In genomic region chrX:150813922-150814321, GRCh38 we compare ENCODE assay signal across 22 cellular contexts.
DNase-seq lines count a peak whose midpoint lies in the region; ATAC-seq, FAIRE-seq and TF ChIP-seq lines count a peak whose summit lies in the region.
"Had no signal": no experiment of that assay in that cellular context is flagged by ENCODE, and none has a peak within 500 bp of the region (broad histone marks: within the 10 kb centered on the region; RNA-seq: fewer than 3 reads in every experiment).

No MANE protein-coding gene starts in this region.

- peaks cover 20% of the 10 kb centered on the region for H3K4me1 Mint-ChIP-seq in activated naive CD8-positive, alpha-beta T cell treated with anti-CD3 and anti-CD28 coated beads for 36 hours
- no peaks in the 10 kb centered on the region for H3K4me1 Mint-ChIP-seq in glutamatergic neuron (ENCODE audit: low read depth, unreplicated experiment)

- H3K27me3 Mint-ChIP-seq in activated naive CD8-positive, alpha-beta T cell treated with anti-CD3 and anti-CD28 coated beads for 36 hours = no peaks in the 10 kb centered on the region
- no peaks in the 10 kb centered on the region for H3K27me3 Mint-ChIP-seq in glutamatergic neuron (ENCODE audit: unreplicated experiment)
- H3K27me3 Mint-ChIP-seq: activated B cell treated with CpG ODN at 0.5 μM for 24 hours; CD8-positive, alpha-beta memory T cell; dendritic cell treated with granulocyte-macrophage colony-stimulating factor and Interleukin-4, amounts not matched to agents 40 ng/mL and 50 ng/mL, for 4 days had no signal

- no peak overlapping the region for H3K9ac ChIP-seq in keratinocyte (ENCODE audit: control insufficient read depth, extremely low read depth, insufficient read depth, low read length)

- FAIRE-seq in keratinocyte (lab: Jason Lieb, UNC) = peak; percentile 61
- FAIRE-seq: frontal cortex had no signal

- peaks cover 6% of the 10 kb centered on the region for H3K9me3 Mint-ChIP-seq in activated naive CD8-positive, alpha-beta T cell treated with anti-CD3 and anti-CD28 coated beads for 36 hours
- H3K9me3 Mint-ChIP-seq in glutamatergic neuron (ENCODE audit: unreplicated experiment) = no peaks in the 10 kb centered on the region
- H3K9me3 Mint-ChIP-seq: activated B cell treated with CpG ODN at 0.5 μM for 24 hours; T-helper 2 cell treated with Interferon-gamma antibody and Interleukin-4, amounts not matched to agents 5 μg/mL and 100 μg/mL, for 36 hours had no signal

- no peak for TF ChIP-seq CTCF in AG09309 (IDR thresholded peaks at IDR 0.05; ENCODE audit: control insufficient read depth, insufficient read depth, low read depth, low read length, missing control alignments)
- no peak for TF ChIP-seq CTCF in keratinocyte (optimal IDR thresholded peaks at IDR 0.05 in 1 of 3, IDR thresholded peaks at IDR 0.05 in 1 of 3, conservative IDR thresholded peaks at IDR 0.05 in 1 of 3; ENCODE audit: extremely low read depth in 1 of 3, insufficient read depth in 2 of 3, low read length in 3 of 3)
- no peak for TF ChIP-seq CTCF in glutamatergic neuron (IDR thresholded peaks at IDR 0.05; ENCODE audit: partially characterized antibody, unreplicated experiment)

- H3K4me1 ChIP-seq in keratinocyte (ENCODE audit: control insufficient read depth, extremely low read depth, insufficient read depth, low read length) = no peaks in the 10 kb centered on the region

- H3K79me2 ChIP-seq in keratinocyte (ENCODE audit: control insufficient read depth, insufficient read depth, low read length) = no peaks in the 10 kb centered on the region

- DNase-seq in AG09309 (ENCODE audit: low read depth) (peak; percentile 17), GM03348 (ENCODE audit: low spot score) (peak; percentile 2), keratinocyte (ENCODE audit: low read depth, low spot score) (no peak), NCI-H146 (lab: John Stamatoyannopoulos, UW) (no peak), glutamatergic neuron (no peak), COR-L47 (lab: John Stamatoyannopoulos, UW) (no peak)
- DNase-seq in activated naive CD8-positive, alpha-beta T cell treated with anti-CD3 and anti-CD28 coated beads for 36 hours = no peak
- DNase-seq: activated B cell treated with CpG ODN at 0.5 μM for 24 hours; CD8-positive, alpha-beta memory T cell; DMS79; hypothalamus; kidney; NCI-H1417 treated with DMSO at 0.1 percent for 48 hours; NCI-H526; spleen had no signal

- no peaks in the 10 kb centered on the region for H3K27me3 ChIP-seq in keratinocyte (ENCODE audit: control insufficient read depth, extremely low read depth, insufficient read depth, low read length)
- H3K27me3 ChIP-seq: spleen had no signal

- no peak overlapping the region for H2AFZ ChIP-seq in keratinocyte (ENCODE audit: control insufficient read depth, low read length)

- H3K27ac ChIP-seq in keratinocyte (ENCODE audit: control insufficient read depth, insufficient read depth, low read length) = no peak overlapping the region
- H3K27ac ChIP-seq: thoracic aorta had no signal

- dilution Hi-C loops in keratinocyte (cut with MboI; ENCODE audit: extremely low pct_ligation_motif_present, low sequenced_read_pairs) = no loop called here

- no peaks in the 10 kb centered on the region for H3K36me3 ChIP-seq in keratinocyte (ENCODE audit: control insufficient read depth in 2 of 2, extremely low read depth in 1 of 2, insufficient read depth in 2 of 2, low read length in 2 of 2)
- H3K36me3 ChIP-seq: thoracic aorta had no signal

- H3K4me3 ChIP-seq in AG09309 (ENCODE audit: control insufficient read depth, low read depth, low read length) (no peak overlapping the region), keratinocyte (ENCODE audit: control insufficient read depth in 2 of 3, extremely low read depth in 1 of 3, insufficient read depth in 2 of 3, low read depth in 1 of 3, low read length in 3 of 3) (no peak overlapping the region)
- H3K4me3 ChIP-seq: lung, spleen, thoracic aorta had no signal

- no peaks in the 10 kb centered on the region for H4K20me1 ChIP-seq in keratinocyte (ENCODE audit: control insufficient read depth, extremely low read depth, insufficient read depth, low read length)

- no peaks in the 10 kb centered on the region for H3K9me1 ChIP-seq in keratinocyte (ENCODE audit: control insufficient read depth, extremely low read depth, insufficient read depth, low read length)

- H3K9me3 ChIP-seq in keratinocyte (ENCODE audit: control insufficient read depth, low read depth, low read length) = no peaks in the 10 kb centered on the region
- H3K9me3 ChIP-seq: thoracic aorta had no signal

- H3K4me3 Mint-ChIP-seq in activated naive CD8-positive, alpha-beta T cell treated with anti-CD3 and anti-CD28 coated beads for 36 hours = no peak overlapping the region
- no peak overlapping the region for H3K4me3 Mint-ChIP-seq in glutamatergic neuron (ENCODE audit: unreplicated experiment)
- H3K4me3 Mint-ChIP-seq: activated B cell treated with CpG ODN at 0.5 μM for 24 hours; CD8-positive, alpha-beta memory T cell; dendritic cell treated with granulocyte-macrophage colony-stimulating factor and Interleukin-4, amounts not matched to agents 40 ng/mL and 50 ng/mL, for 4 days; T-helper 2 cell treated with Interferon-gamma antibody and Interleukin-4, amounts not matched to agents 5 μg/mL and 100 μg/mL, for 36 hours had no signal

- no peak overlapping the region for H3K4me2 ChIP-seq in keratinocyte (ENCODE audit: control insufficient read depth, extremely low read depth, insufficient read depth, low read depth, low read length)

- H3K27ac Mint-ChIP-seq in activated naive CD8-positive, alpha-beta T cell treated with anti-CD3 and anti-CD28 coated beads for 36 hours = peak overlapping the region; percentile 76
- no peak overlapping the region for H3K27ac Mint-ChIP-seq in glutamatergic neuron (ENCODE audit: unreplicated experiment)
- H3K27ac Mint-ChIP-seq: activated B cell treated with CpG ODN at 0.5 μM for 24 hours; dendritic cell treated with granulocyte-macrophage colony-stimulating factor and Interleukin-4, amounts not matched to agents 40 ng/mL and 50 ng/mL, for 4 days; T-helper 2 cell treated with Interferon-gamma antibody and Interleukin-4, amounts not matched to agents 5 μg/mL and 100 μg/mL, for 36 hours had no signal

- peaks cover 40% of the 10 kb centered on the region for H3K36me3 Mint-ChIP-seq in activated naive CD8-positive, alpha-beta T cell treated with anti-CD3 and anti-CD28 coated beads for 36 hours
- H3K36me3 Mint-ChIP-seq in glutamatergic neuron (ENCODE audit: unreplicated experiment) = no peaks in the 10 kb centered on the region

- no peak for ATAC-seq in HG03196 (IDR thresholded peaks at IDR 0.05; ENCODE audit: unreplicated experiment)
- ATAC-seq: SK-N-SH treated with all-trans-retinoic acid at 6 μM for 48 hours had no signal

Comparison
In these comparisons a context has a peak if more than half of its experiments do, and no peak if none do; other contexts are left out.
1. DNase-seq: peak in AG09309 (single experiment) and GM03348 (single experiment); none in activated naive CD8-positive, alpha-beta T cell treated with anti-CD3 and anti-CD28 coated beads for 36 hours (single experiment), keratinocyte (single experiment), NCI-H146 (single experiment), glutamatergic neuron (single experiment) and COR-L47 (single experiment).